ENCODE assay signal across 12 cellular contexts in the genomic region with DNA sequence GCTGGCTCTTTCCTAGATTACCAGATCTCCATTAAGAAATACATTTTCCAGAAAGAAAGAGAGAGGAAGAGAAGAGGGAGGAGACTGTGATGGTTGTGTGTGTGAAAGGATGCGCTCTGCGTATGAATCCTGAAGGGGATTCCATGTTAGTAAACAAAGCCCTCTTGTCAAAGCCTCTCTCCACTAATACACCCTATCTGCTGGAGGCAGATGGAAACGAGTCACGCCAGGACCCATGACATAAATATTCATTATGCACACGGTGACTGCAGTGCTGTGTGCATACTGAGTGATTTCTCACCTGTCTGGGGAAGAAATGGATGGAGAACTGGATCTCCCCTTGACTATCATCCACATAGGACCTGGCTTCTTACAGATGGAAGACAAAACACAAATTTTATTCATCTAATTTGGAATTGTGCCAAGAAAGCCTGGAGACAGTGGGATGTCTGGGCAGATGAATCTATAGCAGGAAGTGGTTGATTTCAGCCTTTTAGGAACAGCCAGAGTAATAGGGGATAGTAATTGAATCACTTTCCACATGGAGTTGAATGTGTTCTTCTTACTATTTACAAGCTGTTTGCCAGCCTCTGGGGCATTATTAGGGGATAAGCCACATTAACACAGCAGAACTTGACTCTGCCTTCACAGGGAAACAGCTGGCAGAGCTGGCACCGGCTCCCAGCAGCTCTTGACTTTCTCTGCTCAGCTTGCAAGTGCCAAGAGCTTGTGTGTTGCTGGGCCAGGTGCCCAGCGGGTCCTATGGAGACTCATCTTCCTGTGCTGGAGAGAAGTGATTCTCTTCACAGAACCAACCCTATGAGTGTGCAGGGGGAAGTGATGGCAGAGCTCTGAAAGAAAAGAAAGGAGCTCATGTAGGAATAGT. TPM values are rescaled to one million over a fixed set of nuclear protein-coding genes. Genes with fewer than 3 reads are reported as not detected.
DNase-seq lines count a peak whose midpoint lies in the region; ATAC-seq and TF ChIP-seq lines count a peak whose summit lies in the region.
"Had no signal": no experiment of that assay in that cellular context is flagged by ENCODE, and none has a peak within 500 bp of the region (broad histone marks: within the 10 kb centered on the region; RNA-seq: fewer than 3 reads in every experiment).

No MANE protein-coding gene starts in this region.

- DNase-seq in MCF 10A (ENCODE audit: unreplicated experiment) = peak; percentile 77
- no peak for DNase-seq in breast epithelium (ENCODE audit: low spot score in 2 of 2)
- peak; percentile 99 for DNase-seq in NCI-H345 treated with DMSO at 0.1 percent for 48 hours (lab: John Stamatoyannopoulos, UW; ENCODE audit: unreplicated experiment)
- peak; percentile 18 for DNase-seq in choroid plexus epithelial cell (ENCODE audit: low read depth)
- DNase-seq in stromal cell of bone marrow (ENCODE audit: low read depth) = peak; percentile 31
- no peak for DNase-seq in natural killer cell treated with Interleukin-12 subunit alpha and Interleukin-12 subunit beta and Interleukin-15 and Interleukin-18, amount 100 ng/mL, for 72 hours (ENCODE audit: low spot score)
- DNase-seq: activated CD4-positive, alpha-beta memory T cell treated with anti-CD3 and anti-CD28 coated beads, Interleukin-2, amount 10 ng/mL, durations not matched to agents 7 days and 5 days; KG1; sigmoid colon had no signal

- H3K4me1 ChIP-seq in breast epithelium = no peaks in the 10 kb centered on the region

- no peaks in the 10 kb centered on the region for H3K27me3 ChIP-seq in breast epithelium
- H3K27me3 ChIP-seq: sigmoid colon had no signal

- H3K9me3 ChIP-seq in breast epithelium = no peaks in the 10 kb centered on the region
- H3K9me3 ChIP-seq: sigmoid colon had no signal

- TF ChIP-seq CTCF in MCF 10A (IDR thresholded peaks at IDR 0.05; ENCODE audit: unreplicated experiment) = no peak
- TF ChIP-seq CTCF in breast epithelium (IDR thresholded peaks at IDR 0.05) = no peak
- TF ChIP-seq CTCF in choroid plexus epithelial cell (conservative IDR thresholded peaks at IDR 0.05; ENCODE audit: low read depth, low read length) = no peak

- peaks cover 1% of the 10 kb centered on the region for H3K9me3 Mint-ChIP-seq in MCF 10A (ENCODE audit: unreplicated experiment)
- H3K9me3 Mint-ChIP-seq in natural killer cell treated with Interleukin-12 subunit alpha and Interleukin-12 subunit beta and Interleukin-15 and Interleukin-18, amount 100 ng/mL, for 72 hours = peaks cover 1% of the 10 kb centered on the region

- H3K27ac Mint-ChIP-seq in MCF 10A (ENCODE audit: low read depth, unreplicated experiment) = peak overlapping the region; percentile 33
- no peak overlapping the region for H3K27ac Mint-ChIP-seq in natural killer cell treated with Interleukin-12 subunit alpha and Interleukin-12 subunit beta and Interleukin-15 and Interleukin-18, amount 100 ng/mL, for 72 hours
- H3K27ac Mint-ChIP-seq: activated CD4-positive, alpha-beta memory T cell treated with anti-CD3 and anti-CD28 coated beads, Interleukin-2, amount 10 ng/mL, durations not matched to agents 7 days and 5 days had no signal

- no peak overlapping the region for H3K4me3 ChIP-seq in breast epithelium
- H3K4me3 ChIP-seq in choroid plexus epithelial cell (ENCODE audit: low read depth, low read length) = no peak overlapping the region
- H3K4me3 ChIP-seq: sigmoid colon had no signal

- CTCF ChIA-PET in MCF 10A (lab: Yijun Ruan, JAX) = interaction anchor here (0.5 to 1.3 kb wide), 4 partner anchors 9 to 209 kb away, joined by 3 read pairs; a partner anchor contains a TSS

- H3K4me3 Mint-ChIP-seq in MCF 10A (ENCODE audit: unreplicated experiment) = no peak overlapping the region
- no peak overlapping the region for H3K4me3 Mint-ChIP-seq in natural killer cell treated with Interleukin-12 subunit alpha and Interleukin-12 subunit beta and Interleukin-15 and Interleukin-18, amount 100 ng/mL, for 72 hours
- H3K4me3 Mint-ChIP-seq: activated CD4-positive, alpha-beta memory T cell treated with anti-CD3 and anti-CD28 coated beads, Interleukin-2, amount 10 ng/mL, durations not matched to agents 7 days and 5 days had no signal

- ATAC-seq in HG03280 (IDR thresholded peaks at IDR 0.05; ENCODE audit: unreplicated experiment) (no peak), HG02610 (IDR thresholded peaks at IDR 0.05; ENCODE audit: unreplicated experiment) (no peak)
- ATAC-seq in natural killer cell treated with Interleukin-12 subunit alpha and Interleukin-12 subunit beta and Interleukin-15 and Interleukin-18, amount 100 ng/mL, for 72 hours = no peak

- H3K4me1 Mint-ChIP-seq in MCF 10A (ENCODE audit: insufficient read depth, unreplicated experiment) = peaks cover 17% of the 10 kb centered on the region
- H3K4me1 Mint-ChIP-seq in natural killer cell treated with Interleukin-12 subunit alpha and Interleukin-12 subunit beta and Interleukin-15 and Interleukin-18, amount 100 ng/mL, for 72 hours (ENCODE audit: low read depth in 2 of 2) = no peaks in the 10 kb centered on the region
- H3K4me1 Mint-ChIP-seq: activated CD4-positive, alpha-beta memory T cell treated with anti-CD3 and anti-CD28 coated beads, Interleukin-2, amount 10 ng/mL, durations not matched to agents 7 days and 5 days had no signal

- no peaks in the 10 kb centered on the region for H3K36me3 Mint-ChIP-seq in MCF 10A (ENCODE audit: insufficient read depth, unreplicated experiment)
- H3K36me3 Mint-ChIP-seq in natural killer cell treated with Interleukin-12 subunit alpha and Interleukin-12 subunit beta and Interleukin-15 and Interleukin-18, amount 100 ng/mL, for 72 hours = no peaks in the 10 kb centered on the region

- intact Hi-C loops in MCF 10A (cut with micrococcal nuclease) = no loop called here
- intact Hi-C loops in breast epithelium (cut with DNase I; ENCODE audit: low total_unique reads) = no loop called here

- TF ChIP-seq POLR2A in breast epithelium (IDR thresholded peaks at IDR 0.05) = no peak

- H3K27me3 Mint-ChIP-seq in MCF 10A (ENCODE audit: insufficient read depth, unreplicated experiment) = no peaks in the 10 kb centered on the region
- H3K27me3 Mint-ChIP-seq in natural killer cell treated with Interleukin-12 subunit alpha and Interleukin-12 subunit beta and Interleukin-15 and Interleukin-18, amount 100 ng/mL, for 72 hours = peaks cover 0 to 3% of the 10 kb centered on the region in 2 donors

- no peaks in the 10 kb centered on the region for H3K36me3 ChIP-seq in breast epithelium
- H3K36me3 ChIP-seq: sigmoid colon had no signal

- H3K27ac ChIP-seq in breast epithelium = no peak overlapping the region
- H3K27ac ChIP-seq: sigmoid colon had no signal

- no TSS peak for BruUV-seq in MCF 10A (replicated peaks; lab: Mats Ljungman, UMichigan)

- POLR2A ChIA-PET in MCF 10A (lab: Yijun Ruan, JAX) = interaction anchor here (1.0 to 1.7 kb wide), 3 partner anchors 23 to 44 kb away, joined by 4 to 7 read pairs (median 5); no protein-coding TSS in a partner anchor

RNA-seq across cellular contexts. Expression of a gene that starts 9.0 kb away (rescaled TPM):
- total RNA-seq in MCF 10A (2022) = not detected in 2 replicates
- not detected for total RNA-seq in breast epithelium
- under 1 TPM in 1 of 2 donors, not detected in 1; 0.36 TPM for total RNA-seq in natural killer cell treated with Interleukin-12 subunit alpha and Interleukin-12 subunit beta and Interleukin-15 and Interleukin-18, amount 100 ng/mL, for 72 hours
- total RNA-seq: activated CD4-positive, alpha-beta memory T cell treated with anti-CD3 and anti-CD28 coated beads, Interleukin-2, amount 10 ng/mL, durations not matched to agents 7 days and 5 days; liver; sigmoid colon had no signal

Comparison
In these comparisons a context has a peak if more than half of its experiments do, and no peak if none do; other contexts are left out.
1. DNase-seq: peak in MCF 10A (single experiment), NCI-H345 treated with DMSO at 0.1 percent for 48 hours (single experiment), choroid plexus epithelial cell (single experiment) and stromal cell of bone marrow (single experiment); none in breast epithelium (0 of 2) and natural killer cell treated with Interleukin-12 subunit alpha and Interleukin-12 subunit beta and Interleukin-15 and Interleukin-18, amount 100 ng/mL, for 72 hours (single experiment).